Comparison of ENCODE assay signal across 35 cellular contexts in genomic region chr12:31257784-31258183, GRCh38.
"Had no signal": no experiment of that assay in that cellular context is flagged by ENCODE, and none has a peak within 500 bp of the region (broad histone marks: within the 10 kb centered on the region; RNA-seq: fewer than 3 reads in every experiment).

No MANE protein-coding gene starts in this region.

- H3K4me3 Mint-ChIP-seq: activated CD4-positive, alpha-beta memory T cell treated with anti-CD3 and anti-CD28 coated beads for 36 hours; activated CD4-positive, alpha-beta T cell treated with anti-CD3 and anti-CD28 coated beads, Interleukin-2, amount 10 ng/mL, durations not matched to agents 24 days and 14 days; activated CD8-positive, alpha-beta T cell treated with anti-CD3 and anti-CD28 coated beads for 36 hours; activated naive CD4-positive, alpha-beta T cell treated with anti-CD3 and anti-CD28 coated beads for 36 hours; activated naive CD8-positive, alpha-beta T cell treated with anti-CD3 and anti-CD28 coated beads for 36 hours; activated T-cell treated with anti-CD3 and anti-CD28 coated beads, Interleukin-2, amount 50 U/mL, for 4 hours; activated T-cell treated with anti-CD3 and anti-CD28 coated beads, Interleukin-2, amount 50 U/mL, for 72 hours; activated T-helper 1 cell treated with anti-CD3 and anti-CD28 coated beads, Interleukin-12 subunit alpha, Interleukin-12 subunit beta, Interleukin-2, Interleukin-4 antibody, amounts not matched to agents 30 ng/mL and 10 ng/mL and 1 ng/mL, durations not matched to agents 14 hours and 24 hours and 36 hours; activated T-helper 17 cell treated with anti-CD3 and anti-CD28 coated beads, Interleukin-2, amount 50 U/mL, for 72 hours; T-helper 1 cell treated with Interleukin-12 subunit alpha and Interleukin-12 subunit beta and Interleukin-4 antibody, amounts not matched to agents 30 μg/mL and 1 μg/mL, for 36 hours; T-helper 2 cell treated with Interferon-gamma antibody and Interleukin-4, amounts not matched to agents 5 μg/mL and 100 μg/mL, for 36 hours had no signal

- H3K9me3 ChIP-seq: adrenal gland, body of pancreas, breast epithelium had no signal

- H3K9me3 Mint-ChIP-seq: activated CD4-positive, alpha-beta memory T cell treated with anti-CD3 and anti-CD28 coated beads for 36 hours; activated CD4-positive, alpha-beta T cell treated with anti-CD3 and anti-CD28 coated beads, Interleukin-2, amount 10 ng/mL, durations not matched to agents 24 days and 14 days; activated CD8-positive, alpha-beta T cell treated with anti-CD3 and anti-CD28 coated beads for 36 hours; activated naive CD4-positive, alpha-beta T cell treated with anti-CD3 and anti-CD28 coated beads for 36 hours; activated naive CD4-positive, alpha-beta T cell treated with anti-CD3 and anti-CD28 coated beads, Interleukin-2, amount 50 U/mL, for 72 hours; activated naive CD8-positive, alpha-beta T cell treated with anti-CD3 and anti-CD28 coated beads for 36 hours; activated T-cell treated with anti-CD3 and anti-CD28 coated beads, Interleukin-2, amount 50 U/mL, for 4 hours; activated T-cell treated with anti-CD3 and anti-CD28 coated beads, Interleukin-2, amount 50 U/mL, for 72 hours; activated T-helper 1 cell treated with anti-CD3 and anti-CD28 coated beads, Interleukin-12 subunit alpha, Interleukin-12 subunit beta, Interleukin-2, Interleukin-4 antibody, amounts not matched to agents 30 ng/mL and 10 ng/mL and 1 ng/mL, durations not matched to agents 14 hours and 24 hours and 36 hours; activated T-helper 17 cell treated with anti-CD3 and anti-CD28 coated beads, Interleukin-2, amount 50 U/mL, for 72 hours; T-helper 1 cell treated with Interleukin-12 subunit alpha and Interleukin-12 subunit beta and Interleukin-4 antibody, amounts not matched to agents 30 μg/mL and 1 μg/mL, for 36 hours; T-helper 2 cell treated with Interferon-gamma antibody and Interleukin-4, amounts not matched to agents 5 μg/mL and 100 μg/mL, for 36 hours had no signal

- DNase-seq: activated CD4-positive, alpha-beta memory T cell treated with anti-CD3 and anti-CD28 coated beads for 36 hours; activated CD4-positive, alpha-beta T cell treated with anti-CD3 and anti-CD28 coated beads for 4 hours; activated CD4-positive, alpha-beta T cell treated with anti-CD3 and anti-CD28 coated beads, Interleukin-2, amount 10 ng/mL, durations not matched to agents 24 days and 14 days; activated CD4-positive, alpha-beta T cell treated with anti-CD3 and anti-CD28 coated beads, Interleukin-2, amount 50 U/mL, for 1 hour; activated CD4-positive, alpha-beta T cell treated with anti-CD3 and anti-CD28 coated beads, Interleukin-2, amount 50 U/mL, for 4 hours; activated CD4-positive, CD25-positive, alpha-beta regulatory T cell; activated CD4-positive, CD25-positive, alpha-beta regulatory T cell treated with anti-CD3 and anti-CD28 coated beads, Interleukin-2, amount 50 U/mL, for 72 hours; activated CD8-positive, alpha-beta memory T cell treated with anti-CD3 and anti-CD28 coated beads, Interleukin-2, amount 50 U/mL, for 4 hours; activated CD8-positive, alpha-beta T cell treated with anti-CD3 and anti-CD28 coated beads for 36 hours; activated effector memory CD4-positive, alpha-beta T cell treated with anti-CD3 and anti-CD28 coated beads, Interleukin-2, amount 50 U/mL, for 16 hours; activated gamma-delta T cell treated with Interleukin-2 at 50 U/mL for 16 hours; activated naive CD4-positive, alpha-beta T cell; activated naive CD4-positive, alpha-beta T cell treated with anti-CD3 and anti-CD28 coated beads for 36 hours; activated naive CD4-positive, alpha-beta T cell treated with anti-CD3 and anti-CD28 coated beads, Interleukin-2, amount 50 U/mL, for 16 hours; activated naive CD8-positive, alpha-beta T cell treated with anti-CD3 and anti-CD28 coated beads for 36 hours; activated T-cell treated with anti-CD3 and anti-CD28 coated beads for 4 hours; activated T-cell treated with anti-CD3 and anti-CD28 coated beads, Interleukin-2, amount 50 U/mL, for 1 hour; activated T-cell treated with anti-CD3 and anti-CD28 coated beads, Interleukin-2, amount 50 U/mL, for 4 hours; activated T-cell treated with anti-CD3 and anti-CD28 coated beads, Interleukin-2, amount 50 U/mL, for 72 hours; adrenal gland; amniotic stem cell; aorta; body of pancreas; brain microvascular endothelial cell; central memory CD4-positive, alpha-beta T cell; T-helper 1 cell; T-helper 2 cell; T-helper 9 cell had no signal

- H3K27me3 ChIP-seq: adrenal gland, body of pancreas, brain microvascular endothelial cell, breast epithelium had no signal

- ATAC-seq: activated CD8-positive, alpha-beta T cell treated with anti-CD3 and anti-CD28 coated beads for 36 hours; activated naive CD4-positive, alpha-beta T cell treated with anti-CD3 and anti-CD28 coated beads, Interleukin-2, amount 50 U/mL, for 72 hours; activated T-cell treated with anti-CD3 and anti-CD28 coated beads, Interleukin-2, amount 50 U/mL, for 4 hours; activated T-cell treated with anti-CD3 and anti-CD28 coated beads, Interleukin-2, amount 50 U/mL, for 72 hours; activated T-helper 17 cell treated with anti-CD3 and anti-CD28 coated beads, Interleukin-2, amount 50 U/mL, for 72 hours; body of pancreas had no signal

- H3K36me3 ChIP-seq: adrenal gland, brain microvascular endothelial cell, breast epithelium had no signal

- H3K27ac Mint-ChIP-seq: activated CD4-positive, alpha-beta memory T cell treated with anti-CD3 and anti-CD28 coated beads for 36 hours; activated CD4-positive, alpha-beta T cell treated with anti-CD3 and anti-CD28 coated beads, Interleukin-2, amount 10 ng/mL, durations not matched to agents 24 days and 14 days; activated CD8-positive, alpha-beta T cell treated with anti-CD3 and anti-CD28 coated beads for 36 hours; activated naive CD4-positive, alpha-beta T cell treated with anti-CD3 and anti-CD28 coated beads for 36 hours; activated naive CD4-positive, alpha-beta T cell treated with anti-CD3 and anti-CD28 coated beads, Interleukin-2, amount 50 U/mL, for 72 hours; activated naive CD8-positive, alpha-beta T cell treated with anti-CD3 and anti-CD28 coated beads for 36 hours; activated T-cell treated with anti-CD3 and anti-CD28 coated beads, Interleukin-2, amount 50 U/mL, for 72 hours; activated T-helper 1 cell treated with anti-CD3 and anti-CD28 coated beads, Interleukin-12 subunit alpha, Interleukin-12 subunit beta, Interleukin-2, Interleukin-4 antibody, amounts not matched to agents 30 ng/mL and 10 ng/mL and 1 ng/mL, durations not matched to agents 14 hours and 24 hours and 36 hours; activated T-helper 17 cell treated with anti-CD3 and anti-CD28 coated beads, Interleukin-2, amount 50 U/mL, for 72 hours; T-helper 1 cell treated with Interleukin-12 subunit alpha and Interleukin-12 subunit beta and Interleukin-4 antibody, amounts not matched to agents 30 μg/mL and 1 μg/mL, for 36 hours; T-helper 2 cell treated with Interferon-gamma antibody and Interleukin-4, amounts not matched to agents 5 μg/mL and 100 μg/mL, for 36 hours had no signal

- H3K4me1 ChIP-seq: adrenal gland, body of pancreas, breast epithelium had no signal

- H3K27ac ChIP-seq: adrenal gland, body of pancreas, brain microvascular endothelial cell, breast epithelium, VCaP had no signal

- H3K4me1 Mint-ChIP-seq: activated CD4-positive, alpha-beta T cell treated with anti-CD3 and anti-CD28 coated beads, Interleukin-2, amount 10 ng/mL, durations not matched to agents 24 days and 14 days; activated naive CD8-positive, alpha-beta T cell treated with anti-CD3 and anti-CD28 coated beads for 36 hours; activated T-helper 17 cell treated with anti-CD3 and anti-CD28 coated beads, Interleukin-2, amount 50 U/mL, for 72 hours had no signal

- H3K27me3 Mint-ChIP-seq: activated CD4-positive, alpha-beta memory T cell treated with anti-CD3 and anti-CD28 coated beads for 36 hours had no signal

- H3K36me3 Mint-ChIP-seq: activated CD4-positive, alpha-beta memory T cell treated with anti-CD3 and anti-CD28 coated beads for 36 hours; activated naive CD4-positive, alpha-beta T cell treated with anti-CD3 and anti-CD28 coated beads, Interleukin-2, amount 50 U/mL, for 72 hours; activated naive CD8-positive, alpha-beta T cell treated with anti-CD3 and anti-CD28 coated beads for 36 hours had no signal

- H3K4me3 ChIP-seq: adrenal gland, body of pancreas, breast epithelium had no signal
